Comparison of ENCODE assay signal across 15 cellular contexts in the genomic region with DNA sequence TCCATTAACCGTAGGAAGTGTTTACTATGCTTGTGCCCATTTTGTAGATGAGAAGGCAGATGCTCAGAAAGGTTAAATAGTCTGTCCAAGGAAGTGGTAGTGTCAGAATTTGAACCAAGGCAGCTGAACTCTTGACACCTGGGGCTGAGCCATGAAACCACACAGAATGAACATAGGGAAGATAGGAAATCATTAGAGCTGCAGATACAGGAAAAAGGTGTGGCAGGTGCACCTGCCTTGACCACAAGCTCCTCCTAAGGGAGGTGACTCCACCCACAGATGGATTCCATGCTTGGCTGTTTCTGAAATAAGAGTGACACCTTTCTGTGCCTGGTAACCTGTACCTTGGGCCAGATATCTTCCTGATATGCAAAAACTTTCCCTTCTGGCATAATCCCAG.
"Had no signal": no experiment of that assay in that cellular context is flagged by ENCODE, and none has a peak within 500 bp of the region (broad histone marks: within the 10 kb centered on the region; RNA-seq: fewer than 3 reads in every experiment).

No MANE protein-coding gene starts in this region.

- H3K36me3 ChIP-seq: gastroesophageal sphincter, left lung, spleen, tibial nerve had no signal

- DNase-seq: activated CD4-positive, alpha-beta memory T cell treated with anti-CD3 and anti-CD28 coated beads for 36 hours; activated CD4-positive, alpha-beta T cell treated with anti-CD3 and anti-CD28 coated beads for 1 hour; activated effector memory CD4-positive, alpha-beta T cell treated with anti-CD3 and anti-CD28 coated beads, Interleukin-2, amount 50 U/mL, for 16 hours; activated T-cell treated with anti-CD3 and anti-CD28 coated beads, Interleukin-2, amount 50 U/mL, for 4 hours; amygdala; effector memory CD8-positive, alpha-beta T cell; left lung; nephron progenitor cell; psoas muscle; spleen; stimulated activated CD4-positive, alpha-beta T cell treated with anti-CD3 and anti-CD28 coated beads, Interleukin-1b, Interleukin-23, amount 100 ng/mL, for 48 hours; stimulated activated naive B cell treated with anti-CD40 and anti-IgM and Interleukin-4, amounts not matched to agents 10 μg/mL and 1 μg/mL and 100 μg/mL, for 72 hours had no signal

- FAIRE-seq: keratinocyte had no signal

- H3K4me1 ChIP-seq: gastroesophageal sphincter, left lung, psoas muscle, tibial nerve had no signal

- H3K4me3 ChIP-seq: gastroesophageal sphincter, left lung, psoas muscle, spleen, tibial nerve had no signal

- H3K9me3 ChIP-seq: gastroesophageal sphincter, left lung, psoas muscle, spleen, tibial nerve had no signal
